ENCODE assay signal across 10 cellular contexts in the genomic region with DNA sequence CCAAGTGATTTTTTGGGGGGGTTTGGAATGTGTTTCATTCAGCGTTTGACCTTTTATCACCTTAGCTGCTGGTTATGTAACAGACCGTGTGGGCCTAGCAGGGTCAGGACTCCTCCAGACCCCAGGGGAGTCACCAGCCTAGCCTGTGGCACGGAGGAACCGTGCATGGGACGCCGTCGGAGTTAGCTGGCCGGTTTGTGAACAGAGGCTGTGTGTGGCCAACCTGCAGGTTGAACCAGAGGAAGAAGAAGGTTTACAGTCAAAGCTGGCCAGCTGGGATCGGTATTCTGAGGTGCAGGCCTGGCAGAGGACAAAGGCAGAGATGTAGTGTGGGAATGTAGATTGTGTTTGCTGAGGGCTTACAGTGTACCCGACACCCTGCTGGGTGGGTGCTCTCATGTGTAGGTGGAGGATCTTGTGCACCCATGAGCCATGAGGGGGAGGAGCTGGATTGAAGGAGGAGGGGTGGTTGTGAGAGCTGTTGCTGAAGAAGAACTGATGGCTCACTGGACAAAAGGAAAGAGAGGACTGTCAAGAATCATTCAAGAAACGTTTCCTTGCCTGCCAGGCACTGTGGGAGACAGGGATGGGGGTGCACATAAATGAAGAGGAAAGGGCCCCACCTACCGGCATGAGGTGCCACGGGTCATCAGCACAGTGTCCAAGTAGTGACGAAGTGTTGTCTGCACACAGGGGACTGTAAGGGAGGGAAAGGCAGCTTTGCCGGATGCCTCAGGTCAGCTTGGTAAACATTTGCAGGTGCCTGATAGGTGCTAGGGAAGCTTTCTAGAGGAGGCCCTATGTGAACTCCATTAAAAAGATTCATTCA. TPM values are rescaled to one million over a fixed set of nuclear protein-coding genes. Genes with fewer than 3 reads are reported as not detected.
DNase-seq lines count a peak whose midpoint lies in the region; ATAC-seq and TF ChIP-seq lines count a peak whose summit lies in the region.
"Had no signal": no experiment of that assay in that cellular context is flagged by ENCODE, and none has a peak within 500 bp of the region (broad histone marks: within the 10 kb centered on the region; RNA-seq: fewer than 3 reads in every experiment).

No MANE protein-coding gene starts in this region.

- H3K4me3 ChIP-seq in Caco-2 (ENCODE audit: low read depth, low read length) (no peak overlapping the region), LNCaP clone FGC (ENCODE audit: low read depth, low read length) (no peak overlapping the region), coronary artery (no peak overlapping the region), sigmoid colon (no peak overlapping the region)
- H3K4me3 ChIP-seq in naive thymus-derived CD4-positive, alpha-beta T cell (ENCODE audit: low read length): no peak overlapping the region
- H3K4me3 ChIP-seq: HAP-1, mucosa of descending colon had no signal

- no TSS peak for BruUV-seq in Caco-2 (replicated peaks; lab: Mats Ljungman, UMichigan)

- H3K4me3 Mint-ChIP-seq in Caco-2 (ENCODE audit: unreplicated experiment): no peak overlapping the region
- H3K4me3 Mint-ChIP-seq in naive thymus-derived CD4-positive, alpha-beta T cell: peak overlapping the region in 1 of 10 donors; percentile 13

- POLR2A ChIA-PET in Caco-2 (lab: Charles Lee): no interaction called here
- POLR2A ChIA-PET in naive thymus-derived CD4-positive, alpha-beta T cell (lab: Charles Lee): interaction anchor here (1.2 to 1.9 kb wide), 3 partner anchors 11 to 53 kb away, joined by 3 to 10 read pairs (median 8); no protein-coding TSS in a partner anchor

- no peak for ATAC-seq in naive thymus-derived CD4-positive, alpha-beta T cell
- ATAC-seq: mucosa of descending colon had no signal

- CTCF ChIA-PET in Caco-2 (lab: Charles Lee): interaction anchor here (0.5 kb wide), 1 partner anchor 64 kb away, joined by 5 read pairs; no protein-coding TSS in a partner anchor
- CTCF ChIA-PET in naive thymus-derived CD4-positive, alpha-beta T cell (lab: Charles Lee): interaction anchor here (0.6 to 1.1 kb wide), 2 partner anchors 16 to 135 kb away, joined by 3 read pairs; no protein-coding TSS in a partner anchor

- H3K27me3 Mint-ChIP-seq in Caco-2 (ENCODE audit: insufficient read depth, unreplicated experiment): no peaks in the 10 kb centered on the region
- H3K27me3 Mint-ChIP-seq in naive thymus-derived CD4-positive, alpha-beta T cell: no peaks in the 10 kb centered on the region

- H3K9me3 Mint-ChIP-seq in Caco-2 (ENCODE audit: unreplicated experiment): no peaks in the 10 kb centered on the region
- H3K9me3 Mint-ChIP-seq in naive thymus-derived CD4-positive, alpha-beta T cell: no peaks in the 10 kb centered on the region

- TF ChIP-seq CTCF in Caco-2 (IDR thresholded peaks at IDR 0.05; ENCODE audit: insufficient read depth in 1 of 2, low read depth in 1 of 2, low read length in 1 of 2, severe bottlenecking in 1 of 2, unreplicated experiment in 1 of 2) (no peak), LNCaP clone FGC (IDR thresholded peaks at IDR 0.05; ENCODE audit: control insufficient read depth, extremely low read depth, insufficient read depth) (peak; percentile 75), coronary artery (IDR thresholded peaks at IDR 0.05) (no peak), sigmoid colon (IDR thresholded peaks at IDR 0.05) (no peak)

- H3K27me3 ChIP-seq in Caco-2 (replicated peaks; ENCODE audit: control insufficient read depth, insufficient read depth, low read length): no peaks in the 10 kb centered on the region
- H3K27me3 ChIP-seq in naive thymus-derived CD4-positive, alpha-beta T cell (ENCODE audit: control insufficient read depth in 2 of 2, insufficient read depth in 2 of 2, low read length in 2 of 2): no peaks in the 10 kb centered on the region
- H3K27me3 ChIP-seq in sigmoid colon: no peaks in the 10 kb centered on the region

- H3K4me1 ChIP-seq in Caco-2: no peaks in the 10 kb centered on the region
- peaks cover 18 to 19% of the 10 kb centered on the region in 2 donors for H3K4me1 ChIP-seq in naive thymus-derived CD4-positive, alpha-beta T cell (ENCODE audit: control insufficient read depth in 2 of 2, insufficient read depth in 2 of 2, low read length in 2 of 2)
- peaks cover 0 to 23% (median 15%) of the 10 kb centered on the region in 4 donors for H3K4me1 ChIP-seq in sigmoid colon
- H3K4me1 ChIP-seq: HAP-1 had no signal

- no peak for DNase-seq in Caco-2
- DNase-seq in LNCaP clone FGC (ENCODE audit: low read depth): peak; percentile 54
- peak; percentile 64 for DNase-seq in coronary artery (ENCODE audit: low spot score)
- no peak for DNase-seq in naive thymus-derived CD4-positive, alpha-beta T cell
- DNase-seq in stimulated activated CD4-positive, alpha-beta T cell treated with anti-CD3 and anti-CD28 coated beads, Interleukin-4, amount 100 ng/mL, for 24 hours: no peak
- no peak for DNase-seq in DMS79 treated with DMSO at 0.1 percent for 48 hours (lab: John Stamatoyannopoulos, UW)
- no peak for DNase-seq in Kasumi-1 (lab: John Stamatoyannopoulos, UW)
- DNase-seq in sigmoid colon: no peak
- DNase-seq: mucosa of descending colon had no signal

- H3K27ac ChIP-seq in coronary artery (no peak overlapping the region), sigmoid colon (no peak overlapping the region)
- H3K27ac ChIP-seq in naive thymus-derived CD4-positive, alpha-beta T cell (ENCODE audit: low read depth, low read length): peak overlapping the region; percentile 85

- intact Hi-C loops in Caco-2 (cut with micrococcal nuclease; ENCODE audit: unreplicated experiment) (no loop called here), sigmoid colon (cut with DNase I) (no loop called here)
- intact Hi-C loops in naive thymus-derived CD4-positive, alpha-beta T cell (cut with micrococcal nuclease): loop anchor here in 1 of 2 donors (5.0 kb wide), 1 partner anchor 40 kb away; no protein-coding TSS in a partner anchor

- H3K9me3 ChIP-seq in Caco-2: no peaks in the 10 kb centered on the region
- H3K9me3 ChIP-seq in naive thymus-derived CD4-positive, alpha-beta T cell (ENCODE audit: control insufficient read depth in 2 of 3, low read length in 3 of 3): no peaks in the 10 kb centered on the region
- H3K9me3 ChIP-seq in sigmoid colon: no peaks in the 10 kb centered on the region
- H3K9me3 ChIP-seq: HAP-1, mucosa of descending colon had no signal

- no peaks in the 10 kb centered on the region; the same call in 1 of the 2 replicates for H3K36me3 ChIP-seq in Caco-2 (ENCODE audit: control insufficient read depth, insufficient read depth, low read length)
- H3K36me3 ChIP-seq in naive thymus-derived CD4-positive, alpha-beta T cell (ENCODE audit: control insufficient read depth in 2 of 3, insufficient read depth in 3 of 3, low read length in 3 of 3): peaks cover 0 to 68% (median 7%) of the 10 kb centered on the region in 3 experiments
- peaks cover 6 to 51% (median 11%) of the 10 kb centered on the region in 4 donors for H3K36me3 ChIP-seq in sigmoid colon

- TF ChIP-seq EP300 in sigmoid colon (IDR thresholded peaks at IDR 0.05): no peak

- H3K27ac Mint-ChIP-seq in Caco-2 (ENCODE audit: unreplicated experiment): peak overlapping the region; percentile 21
- H3K27ac Mint-ChIP-seq in naive thymus-derived CD4-positive, alpha-beta T cell: peak overlapping the region; percentile 77 to 100 (median 98)

- TF ChIP-seq POLR2A in sigmoid colon (IDR thresholded peaks at IDR 0.05): no peak

- H3K4me1 Mint-ChIP-seq in Caco-2 (ENCODE audit: low read depth, unreplicated experiment): peaks cover 7% of the 10 kb centered on the region
- peaks cover 20 to 68% (median 52%) of the 10 kb centered on the region in 7 donors for H3K4me1 Mint-ChIP-seq in naive thymus-derived CD4-positive, alpha-beta T cell

- peaks cover 58% of the 10 kb centered on the region for H3K36me3 Mint-ChIP-seq in Caco-2 (ENCODE audit: insufficient read depth, unreplicated experiment)
- peaks cover 4 to 47% (median 23%) of the 10 kb centered on the region in 5 donors for H3K36me3 Mint-ChIP-seq in naive thymus-derived CD4-positive, alpha-beta T cell

- WGBS in sigmoid colon, 2 donors: 86 to 87% methylated on average over 15 of the region's 15 CpGs

RNA-seq across cellular contexts. Expression of a gene that starts 40.0 kb away (rescaled TPM):
- total RNA-seq in Caco-2 (2022) (30.6 and 31.8 TPM in 2 replicates), sigmoid colon (1 to 10 TPM; 1.4 to 8.6 (median 6.1) TPM)
- 10 to 100 TPM; 12.0 to 42.3 (median 23.0) TPM for total RNA-seq in naive thymus-derived CD4-positive, alpha-beta T cell
- polyA plus RNA-seq in naive thymus-derived CD4-positive, alpha-beta T cell: 10 to 100 TPM in 1 of 2 donors, 1 to 10 TPM in 1; 8.7 to 17.9 TPM
- polyA plus RNA-seq in sigmoid colon: 10 to 100 TPM in 1 of 3 donors, 1 to 10 TPM in 2; 1.4 to 10.8 (median 1.8) TPM

RNA-seq across cellular contexts. Expression of a gene that starts 55.1 kb away (rescaled TPM):
- 43.4 and 49.4 TPM in 2 replicates for total RNA-seq in Caco-2 (2022)
- total RNA-seq in naive thymus-derived CD4-positive, alpha-beta T cell: 100 to 1,000 TPM in 2 of 5 experiments, 10 to 100 TPM in 3; 80.6 to 119 (median 93.2) TPM
- 10 to 100 TPM; 15.6 to 26.5 TPM for polyA plus RNA-seq in naive thymus-derived CD4-positive, alpha-beta T cell
- total RNA-seq in sigmoid colon: 10 to 100 TPM; 18.7 to 26.6 (median 20.3) TPM
- 10 to 100 TPM in 2 of 3 donors, 1 to 10 TPM in 1; 8.4 to 27.3 (median 14.3) TPM for polyA plus RNA-seq in sigmoid colon

Comparison
In these comparisons a context has a peak if more than half of its experiments do, and no peak if none do; other contexts are left out.
1. DNase-seq: peak in LNCaP clone FGC (single experiment) and coronary artery (single experiment); none in Caco-2 (0 of 2), naive thymus-derived CD4-positive, alpha-beta T cell (0 of 9), stimulated activated CD4-positive, alpha-beta T cell treated with anti-CD3 and anti-CD28 coated beads, Interleukin-4, amount 100 ng/mL, for 24 hours (single experiment), DMS79 treated with DMSO at 0.1 percent for 48 hours (single experiment), Kasumi-1 (0 of 2) and sigmoid colon (single experiment).